Comparison of ENCODE assay signal across 23 cellular contexts in the genomic region with DNA sequence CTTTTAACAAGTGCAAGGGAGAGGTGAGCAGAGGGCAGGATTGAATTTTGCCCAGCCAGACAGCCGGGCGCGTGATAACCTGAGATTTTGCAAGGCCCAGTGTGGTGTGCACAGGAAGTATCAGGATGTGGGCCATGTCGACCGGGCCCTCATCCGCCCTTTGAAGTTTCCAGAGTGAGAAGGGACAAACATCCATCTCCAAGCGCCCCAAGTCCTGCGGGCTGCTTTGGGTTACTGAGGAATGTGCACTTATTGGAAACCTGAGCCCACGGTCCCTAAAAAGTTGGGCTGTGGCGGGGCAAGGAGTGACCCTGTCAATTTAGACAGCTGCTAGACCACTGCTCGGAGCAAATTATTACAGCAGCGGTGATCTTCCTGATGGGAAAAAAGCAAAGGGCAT.
A peak's percentile ranks its signal among the peaks of the same experiment; 100 is the strongest.
DNase-seq lines count a peak whose midpoint lies in the region; ATAC-seq and TF ChIP-seq lines count a peak whose summit lies in the region.
"Had no signal": no experiment of that assay in that cellular context is flagged by ENCODE, and none has a peak within 500 bp of the region (broad histone marks: within the 10 kb centered on the region; RNA-seq: fewer than 3 reads in every experiment).

No MANE protein-coding gene starts in this region.

- H3F3A ChIP-seq in neural progenitor cell (ENCODE audit: low read depth) = no peaks in the 10 kb centered on the region

- H4K20me1 ChIP-seq in neural progenitor cell (ENCODE audit: low read depth) = no peaks in the 10 kb centered on the region
- H4K20me1 ChIP-seq: BLaER1 treated with 17β-estradiol and CSF1 and Interleukin-3, amounts not matched to agents 10 nM and 100 nM had no signal

- no peak overlapping the region for H3K4me3 ChIP-seq in neural progenitor cell
- H3K4me3 ChIP-seq: A549; BLaER1 treated with 17β-estradiol and CSF1 and Interleukin-3, amounts not matched to agents 10 nM and 100 nM; HAP-1 had no signal

- peak overlapping the region; percentile 16 for H3K27ac Mint-ChIP-seq in glutamatergic neuron (ENCODE audit: unreplicated experiment)
- peak overlapping the region; percentile 2 for H3K27ac Mint-ChIP-seq in neural progenitor cell
- peak overlapping the region; percentile 48 for H3K27ac Mint-ChIP-seq in type B pancreatic cell
- H3K27ac Mint-ChIP-seq in immature natural killer cell = no peak overlapping the region
- H3K27ac Mint-ChIP-seq: CD14-positive monocyte; CD4-positive, alpha-beta T cell; CD8-positive, alpha-beta memory T cell; HFFc6 had no signal

- no peaks in the 10 kb centered on the region for H3K36me3 ChIP-seq in neural progenitor cell
- H3K36me3 ChIP-seq: BE2C; BLaER1 treated with 17β-estradiol and CSF1 and Interleukin-3, amounts not matched to agents 10 nM and 100 nM; HAP-1 had no signal

- TF ChIP-seq CTCF in glutamatergic neuron (IDR thresholded peaks at IDR 0.05; ENCODE audit: partially characterized antibody, unreplicated experiment) = no peak
- no peak for TF ChIP-seq CTCF in neural progenitor cell (IDR thresholded peaks at IDR 0.05)
- no peak for TF ChIP-seq CTCF in type B pancreatic cell (conservative IDR thresholded peaks at IDR 0.05)

- H3K9me3 ChIP-seq in neural progenitor cell (ENCODE audit: low read depth) = no peaks in the 10 kb centered on the region
- H3K9me3 ChIP-seq: A549; BLaER1 treated with 17β-estradiol and CSF1 and Interleukin-3, amounts not matched to agents 10 nM and 100 nM; HAP-1 had no signal

- H3K4me1 Mint-ChIP-seq in glutamatergic neuron (ENCODE audit: low read depth, unreplicated experiment) (no peaks in the 10 kb centered on the region), neural progenitor cell (peaks cover 29% of the 10 kb centered on the region), type B pancreatic cell (ENCODE audit: unreplicated experiment) (peaks cover 25% of the 10 kb centered on the region), immature natural killer cell (no peaks in the 10 kb centered on the region)
- H3K4me1 Mint-ChIP-seq: CD14-positive monocyte; CD8-positive, alpha-beta memory T cell had no signal

- H3K27me3 ChIP-seq in neural progenitor cell = no peaks in the 10 kb centered on the region
- H3K27me3 ChIP-seq: BE2C; BLaER1 treated with 17β-estradiol and CSF1 and Interleukin-3, amounts not matched to agents 10 nM and 100 nM had no signal

- H2AFZ ChIP-seq in neural progenitor cell (replicated peaks) = no peak overlapping the region

- H3K4me2 ChIP-seq in neural progenitor cell = no peak overlapping the region
- H3K4me2 ChIP-seq: A549; BLaER1 treated with 17β-estradiol and CSF1 and Interleukin-3, amounts not matched to agents 10 nM and 100 nM had no signal

- no peak for ATAC-seq in Right ventricle myocardium inferior
- ATAC-seq: A549 had no signal

- no peaks in the 10 kb centered on the region for H3K79me2 ChIP-seq in neural progenitor cell (ENCODE audit: low read depth)

- DNase-seq in SW480 (ENCODE audit: low spot score) (peak; percentile 90), glutamatergic neuron (no peak), neural progenitor cell (ENCODE audit: low spot score) (no peak), type B pancreatic cell (ENCODE audit: extremely low spot score, unreplicated experiment) (peak; percentile 60), Right ventricle myocardium inferior (ENCODE audit: missing footprints) (no peak), immature natural killer cell (no peak), GF-D8 (lab: John Stamatoyannopoulos, UW) (no peak)
- DNase-seq: 8988T; ACHN; AML-193; BE2C; CD4-positive, alpha-beta T cell; CD8-positive, alpha-beta memory T cell; DMS 273 treated with DMSO at 0.1 percent for 48 hours; DMS79; EL; GDM1; GOT3; HFFc6 had no signal

- intact Hi-C loops in Right ventricle myocardium inferior (cut with DNase I) = no loop called here

- H3K27me3 Mint-ChIP-seq in glutamatergic neuron (ENCODE audit: unreplicated experiment) (no peaks in the 10 kb centered on the region), neural progenitor cell (ENCODE audit: insufficient read depth, low read depth) (peaks cover 13% of the 10 kb centered on the region), type B pancreatic cell (peaks cover 3% of the 10 kb centered on the region), immature natural killer cell (ENCODE audit: low read depth in 3 of 3) (peaks cover 0 to 2% (median 0%) of the 10 kb centered on the region in 3 donors)
- H3K27me3 Mint-ChIP-seq: CD4-positive, alpha-beta T cell had no signal

- no peaks in the 10 kb centered on the region for H3K36me3 Mint-ChIP-seq in glutamatergic neuron (ENCODE audit: unreplicated experiment)
- no peaks in the 10 kb centered on the region for H3K36me3 Mint-ChIP-seq in neural progenitor cell
- no peaks in the 10 kb centered on the region for H3K36me3 Mint-ChIP-seq in type B pancreatic cell
- no peaks in the 10 kb centered on the region for H3K36me3 Mint-ChIP-seq in immature natural killer cell
- H3K36me3 Mint-ChIP-seq: CD14-positive monocyte; CD8-positive, alpha-beta memory T cell had no signal

- H3K9ac ChIP-seq in neural progenitor cell = no peak overlapping the region
- H3K9ac ChIP-seq: BLaER1 treated with 17β-estradiol and CSF1 and Interleukin-3, amounts not matched to agents 10 nM and 100 nM had no signal

- no peak overlapping the region for H3K27ac ChIP-seq in neural progenitor cell
- H3K27ac ChIP-seq: A549; BLaER1 treated with 17β-estradiol and CSF1 and Interleukin-3, amounts not matched to agents 10 nM and 100 nM had no signal

- no peak overlapping the region for H3K4me3 Mint-ChIP-seq in glutamatergic neuron (ENCODE audit: unreplicated experiment)
- H3K4me3 Mint-ChIP-seq in neural progenitor cell = no peak overlapping the region
- no peak overlapping the region for H3K4me3 Mint-ChIP-seq in type B pancreatic cell
- no peak overlapping the region for H3K4me3 Mint-ChIP-seq in immature natural killer cell
- H3K4me3 Mint-ChIP-seq: CD14-positive monocyte; CD4-positive, alpha-beta T cell; CD8-positive, alpha-beta memory T cell; HFFc6 had no signal

- no peaks in the 10 kb centered on the region for H3K4me1 ChIP-seq in neural progenitor cell
- H3K4me1 ChIP-seq: A549; BE2C; BLaER1 treated with 17β-estradiol and CSF1 and Interleukin-3, amounts not matched to agents 10 nM and 100 nM; HAP-1 had no signal

- H3K9me3 Mint-ChIP-seq in glutamatergic neuron (ENCODE audit: unreplicated experiment) (no peaks in the 10 kb centered on the region), neural progenitor cell (no peaks in the 10 kb centered on the region), type B pancreatic cell (peaks cover 4% of the 10 kb centered on the region), immature natural killer cell (peaks cover 0 to 6% (median 4%) of the 10 kb centered on the region in 6 donors)

Comparison
In these comparisons a context has a peak if more than half of its experiments do, and no peak if none do; other contexts are left out.
1. DNase-seq: peak in SW480 (single experiment) and type B pancreatic cell (single experiment); none in glutamatergic neuron (single experiment), neural progenitor cell (single experiment), Right ventricle myocardium inferior (single experiment), immature natural killer cell (0 of 3) and GF-D8 (single experiment).
2. H3K27ac Mint-ChIP-seq: peak in glutamatergic neuron (single experiment), neural progenitor cell (single experiment) and type B pancreatic cell (single experiment); none in immature natural killer cell (0 of 6).